ENCODE assay signal across 8 cellular contexts in the genomic region with DNA sequence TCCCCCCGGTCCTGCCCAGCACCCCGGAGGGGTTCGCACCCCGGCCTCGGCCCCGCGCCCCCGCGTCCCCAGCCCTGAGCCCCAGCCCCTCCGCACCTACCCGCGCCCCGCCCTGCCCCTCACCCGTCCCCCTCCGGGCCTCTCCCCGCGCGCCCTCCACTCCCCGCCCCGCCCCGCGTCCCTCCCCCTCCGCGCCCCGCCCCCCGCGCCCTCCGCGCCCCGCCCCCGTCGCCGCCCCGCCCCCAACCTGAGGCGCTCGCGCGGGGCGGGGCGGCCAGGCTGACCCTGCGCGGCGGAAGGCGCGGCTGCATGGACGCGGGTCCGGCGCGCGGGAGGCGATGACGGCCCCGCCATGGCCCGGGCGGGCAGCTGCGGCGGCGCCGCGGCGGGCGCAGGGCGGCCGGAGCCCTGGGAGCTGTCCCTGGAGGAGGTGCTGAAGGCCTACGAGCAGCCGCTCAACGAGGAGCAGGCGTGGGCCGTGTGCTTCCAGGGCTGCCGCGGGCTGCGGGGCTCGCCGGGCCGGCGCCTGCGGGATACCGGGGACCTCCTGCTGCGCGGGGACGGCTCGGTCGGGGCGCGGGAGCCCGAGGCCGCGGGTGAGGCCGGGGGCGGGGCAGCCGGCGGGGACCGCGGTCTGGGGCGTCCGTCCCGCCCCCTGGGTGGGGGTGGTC. TPM values are rescaled to one million over a fixed set of nuclear protein-coding genes. Genes with fewer than 3 reads are reported as not detected.
DNase-seq lines count a peak whose midpoint lies in the region; ATAC-seq and TF ChIP-seq lines count a peak whose summit lies in the region.

A gene with protein sequence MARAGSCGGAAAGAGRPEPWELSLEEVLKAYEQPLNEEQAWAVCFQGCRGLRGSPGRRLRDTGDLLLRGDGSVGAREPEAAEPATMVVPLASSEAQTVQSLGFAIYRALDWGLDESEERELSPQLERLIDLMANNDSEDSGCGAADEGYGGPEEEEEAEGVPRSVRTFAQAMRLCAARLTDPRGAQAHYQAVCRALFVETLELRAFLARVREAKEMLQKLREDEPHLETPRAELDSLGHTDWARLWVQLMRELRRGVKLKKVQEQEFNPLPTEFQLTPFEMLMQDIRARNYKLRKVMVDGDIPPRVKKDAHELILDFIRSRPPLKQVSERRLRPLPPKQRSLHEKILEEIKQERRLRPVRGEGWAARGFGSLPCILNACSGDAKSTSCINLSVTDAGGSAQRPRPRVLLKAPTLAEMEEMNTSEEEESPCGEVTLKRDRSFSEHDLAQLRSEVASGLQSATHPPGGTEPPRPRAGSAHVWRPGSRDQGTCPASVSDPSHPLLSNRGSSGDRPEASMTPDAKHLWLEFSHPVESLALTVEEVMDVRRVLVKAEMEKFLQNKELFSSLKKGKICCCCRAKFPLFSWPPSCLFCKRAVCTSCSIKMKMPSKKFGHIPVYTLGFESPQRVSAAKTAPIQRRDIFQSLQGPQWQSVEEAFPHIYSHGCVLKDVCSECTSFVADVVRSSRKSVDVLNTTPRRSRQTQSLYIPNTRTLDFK (plus strand): TSS at position 277 of the 671 bp plus-strand sequence. CDS start 76 bp downstream, at position 353.

- H3K79me1 ChIP-seq in mesenchymal stem cell (replicated peaks; ENCODE audit: low read length, poor library complexity, severe bottlenecking) = no peaks in the 10 kb centered on the region

- H3K27ac Mint-ChIP-seq in effector memory CD8-positive, alpha-beta T cell = no peak within 1 kb of the TSS

- H3K14ac ChIP-seq in mesenchymal stem cell (ENCODE audit: low read length in 2 of 2) = no peak within 1 kb of the TSS

- no peak within 1 kb of the TSS for H2BK12ac ChIP-seq in mesenchymal stem cell (ENCODE audit: low read length in 2 of 2)

- no peaks in the 10 kb centered on the region for H3K9me3 ChIP-seq in mesenchymal stem cell (ENCODE audit: control insufficient read depth, low read length)

- H3K4me3 ChIP-seq in mesenchymal stem cell (ENCODE audit: insufficient read depth in 1 of 2, low read depth in 1 of 2, low read length in 2 of 2) = peak within 1 kb of the TSS; percentile 66 to 81

- peaks cover 17% of the 10 kb centered on the region for H3K4me1 ChIP-seq in mesenchymal stem cell (ENCODE audit: control insufficient read depth, insufficient read depth, low read depth, low read length)

- peak within 1 kb of the TSS; percentile 85 for H3K9ac ChIP-seq in mesenchymal stem cell (ENCODE audit: low read length)

- H2BK5ac ChIP-seq in mesenchymal stem cell (ENCODE audit: low read depth, low read length, poor library complexity, severe bottlenecking) = no peak within 1 kb of the TSS

- peak within 1 kb of the TSS in 1 of 2 experiments; percentile 11 for H3K4ac ChIP-seq in mesenchymal stem cell (ENCODE audit: low read depth in 1 of 2, low read length in 2 of 2)

- no peak for TF ChIP-seq CTCF in 22Rv1 (IDR thresholded peaks at IDR 0.05)

- H3K18ac ChIP-seq in mesenchymal stem cell (ENCODE audit: low read depth in 1 of 2, low read length in 2 of 2) = peak within 1 kb of the TSS; percentile 54 to 66

- peak; percentile 74 for DNase-seq in NCI-H69 (lab: John Stamatoyannopoulos, UW)
- peak; percentile 72 for DNase-seq in activated CD8-positive, alpha-beta memory T cell treated with anti-CD3 and anti-CD28 coated beads, Interleukin-2, amount 50 U/mL, for 4 hours
- DNase-seq in effector memory CD8-positive, alpha-beta T cell = peak; percentile 71 to 74 (median 74)
- DNase-seq in mesenchymal stem cell = peak; percentile 81
- peak; percentile 41 for DNase-seq in stimulated activated CD8-positive, alpha-beta memory T cell treated with anti-CD3 and anti-CD28 coated beads, Interleukin-12 subunit alpha, Interleukin-12 subunit beta, amount 100 ng/mL, for 1 hour (ENCODE audit: low read depth)
- DNase-seq in GM19240 (ENCODE audit: insufficient read length, low spot score) = no peak

- peaks cover 0 to 35% of the 10 kb centered on the region in 2 donors for H3K27me3 Mint-ChIP-seq in effector memory CD8-positive, alpha-beta T cell

- peak within 1 kb of the TSS; percentile 49 for H4K8ac ChIP-seq in mesenchymal stem cell (ENCODE audit: low read length)

- H3K36me3 Mint-ChIP-seq in effector memory CD8-positive, alpha-beta T cell (ENCODE audit: insufficient read depth) = peaks cover 8% of the 10 kb centered on the region

- H2BK15ac ChIP-seq in mesenchymal stem cell (ENCODE audit: low read depth, poor library complexity, severe bottlenecking) = peak within 1 kb of the TSS; percentile 67

- under 1% methylated on average over 38 of the region's 98 CpGs for WGBS in mesenchymal stem cell

- no peaks in the 10 kb centered on the region for H3K9me3 Mint-ChIP-seq in effector memory CD8-positive, alpha-beta T cell

- H3K36me3 ChIP-seq in mesenchymal stem cell (ENCODE audit: control insufficient read depth in 1 of 2, insufficient read depth in 2 of 2, low read depth in 1 of 2, low read length in 2 of 2) = peaks cover 0 to 3% of the 10 kb centered on the region in 2 experiments

- H3K4me1 Mint-ChIP-seq in effector memory CD8-positive, alpha-beta T cell (ENCODE audit: low read depth in 2 of 2) = peaks cover 5 to 9% of the 10 kb centered on the region in 2 donors

- no peak within 1 kb of the TSS for H2AK5ac ChIP-seq in mesenchymal stem cell (ENCODE audit: low read length, severe bottlenecking)

- H3K27me3 ChIP-seq in mesenchymal stem cell (ENCODE audit: control insufficient read depth in 1 of 2, insufficient read depth in 1 of 2, low read length in 2 of 2) = no peaks in the 10 kb centered on the region

- H3K23ac ChIP-seq in mesenchymal stem cell (ENCODE audit: low read length in 2 of 2) = no peak within 1 kb of the TSS

- H3K4me3 Mint-ChIP-seq in effector memory CD8-positive, alpha-beta T cell = peak within 1 kb of the TSS; percentile 47 to 51

- peak within 1 kb of the TSS; percentile 83 for H2BK120ac ChIP-seq in mesenchymal stem cell (ENCODE audit: low read depth, low read length)

- H4K91ac ChIP-seq in mesenchymal stem cell (ENCODE audit: low read length) = peak within 1 kb of the TSS; percentile 65

- peak within 1 kb of the TSS; percentile 33 for H2AFZ ChIP-seq in mesenchymal stem cell (ENCODE audit: low read depth, low read length)

- peak within 1 kb of the TSS; percentile 84 for H3K27ac ChIP-seq in 22Rv1
- no peak within 1 kb of the TSS for H3K27ac ChIP-seq in mesenchymal stem cell (ENCODE audit: low read length, poor library complexity, severe bottlenecking)

- H3K4me2 ChIP-seq in mesenchymal stem cell (ENCODE audit: low read length, poor library complexity, severe bottlenecking) = peak within 1 kb of the TSS; percentile 93

- ATAC-seq in GM19025 (IDR thresholded peaks at IDR 0.05; ENCODE audit: low read depth, unreplicated experiment) = peak; percentile 55
- ATAC-seq in effector memory CD8-positive, alpha-beta T cell (replicated peaks) = peak; percentile 98

RNA-seq across cellular contexts. Expression of the gene that starts here (rescaled TPM):
- 1.4 TPM for polyA plus RNA-seq in mesenchymal stem cell (2013, experiment 1 of 2)
- polyA plus RNA-seq in mesenchymal stem cell (2013, experiment 2 of 2) = 1.3 TPM
